18 cellular contexts compared by ENCODE assay signal in the genomic region with DNA sequence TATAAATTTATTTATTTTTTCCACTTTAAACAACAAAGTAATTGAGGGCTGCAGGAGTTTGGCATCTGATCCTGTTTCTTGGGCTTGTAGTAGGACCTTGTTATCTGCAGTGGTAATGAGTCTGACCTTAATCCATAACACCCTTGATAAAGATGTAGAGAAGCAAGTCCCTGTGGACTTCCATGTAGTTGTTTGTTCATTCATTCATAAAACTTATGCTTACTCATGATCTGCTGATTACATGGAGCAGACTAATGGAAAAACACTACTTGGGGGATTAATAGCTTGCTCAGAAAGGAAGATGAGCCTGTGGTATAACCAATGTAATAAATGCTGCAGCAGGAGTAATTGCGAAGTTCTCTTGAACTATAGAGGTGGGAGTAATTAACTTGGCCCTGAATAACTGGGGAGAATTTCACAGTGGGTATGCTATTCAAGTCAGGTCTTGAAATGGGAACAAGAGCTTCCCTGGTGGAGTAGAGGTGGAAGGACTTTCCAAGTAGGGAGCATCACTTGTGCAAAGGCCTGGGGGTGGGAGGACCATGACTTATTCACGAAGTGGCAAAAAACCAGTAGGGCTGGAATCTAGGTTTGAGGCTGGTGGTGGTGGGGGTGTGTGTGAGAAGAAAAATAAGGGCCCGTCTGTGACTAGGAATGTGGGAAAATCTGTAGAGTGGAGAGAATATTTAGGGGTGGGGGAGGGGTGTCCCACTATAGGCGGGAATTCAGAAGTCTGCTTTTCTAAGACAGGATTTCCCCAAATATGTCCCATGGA.
DNase-seq lines count a peak whose midpoint lies in the region; ATAC-seq and TF ChIP-seq lines count a peak whose summit lies in the region.
"Had no signal": no experiment of that assay in that cellular context is flagged by ENCODE, and none has a peak within 500 bp of the region (broad histone marks: within the 10 kb centered on the region; RNA-seq: fewer than 3 reads in every experiment).

No MANE protein-coding gene starts in this region.

- H3K4me1 ChIP-seq in right atrium auricular region (peaks cover 0 to 26% of the 10 kb centered on the region in 2 donors), mesenchymal stem cell (ENCODE audit: control insufficient read depth, insufficient read depth, low read depth, low read length) (peaks cover 7% of the 10 kb centered on the region), A673 (ENCODE audit: insufficient read depth, low read length, poor library complexity, severe bottlenecking) (peaks cover 3% of the 10 kb centered on the region)

- no peaks in the 10 kb centered on the region for H3K36me3 Mint-ChIP-seq in brain
- no peaks in the 10 kb centered on the region for H3K36me3 Mint-ChIP-seq in effector memory CD8-positive, alpha-beta T cell (ENCODE audit: insufficient read depth)
- H3K36me3 Mint-ChIP-seq: stimulated activated memory B cell treated with anti-CD40 and anti-IgM and Interleukin-4, amounts not matched to agents 10 μg/mL and 1 μg/mL and 100 μg/mL, for 72 hours had no signal

- DNase-seq in left ventricle myocardium superior (no peak), right atrium auricular region (ENCODE audit: low spot score) (no peak), mesenchymal stem cell (peak; percentile 53), substantia nigra (lab: John Stamatoyannopoulos, UW) (no peak), A673 (ENCODE audit: low spot score) (no peak), NOMO-1 treated with dmso at 0.1 percent for 144 hours (lab: John Stamatoyannopoulos, UW; ENCODE audit: unreplicated experiment) (no peak)
- no peak for DNase-seq in effector memory CD8-positive, alpha-beta T cell
- DNase-seq: activated CD8-positive, alpha-beta memory T cell treated with anti-CD3 and anti-CD28 coated beads, Interleukin-2, amount 50 U/mL, for 4 hours; activated naive CD4-positive, alpha-beta T cell treated with Interleukin-2 at 50 U/mL for 16 hours; effector CD8-positive, alpha-beta T cell; H9; NCI-H2029; NCI-H69; T-helper 1 cell had no signal

- peak overlapping the region in 4 of 5 experiments; percentile 5 to 72 (median 42) for H3K27ac Mint-ChIP-seq in brain
- no peak overlapping the region for H3K27ac Mint-ChIP-seq in effector memory CD8-positive, alpha-beta T cell
- H3K27ac Mint-ChIP-seq: H9; stimulated activated memory B cell treated with anti-CD40 and anti-IgM and Interleukin-4, amounts not matched to agents 10 μg/mL and 1 μg/mL and 100 μg/mL, for 72 hours had no signal

- peak overlapping the region in 1 of 2 experiments; percentile 61 for H2BK12ac ChIP-seq in mesenchymal stem cell (ENCODE audit: low read length in 2 of 2)

- no peaks in the 10 kb centered on the region for H3K36me3 ChIP-seq in right atrium auricular region
- no peaks in the 10 kb centered on the region for H3K36me3 ChIP-seq in mesenchymal stem cell (ENCODE audit: control insufficient read depth in 1 of 2, insufficient read depth in 2 of 2, low read depth in 1 of 2, low read length in 2 of 2)
- no peaks in the 10 kb centered on the region for H3K36me3 ChIP-seq in A673 (ENCODE audit: insufficient read depth, low read length, poor library complexity, severe bottlenecking)
- H3K36me3 ChIP-seq: neutrophil had no signal

- WGBS in mesenchymal stem cell = 96% methylated on average over 3 of the region's 4 CpGs

- no peak for TF ChIP-seq CTCF in right atrium auricular region (IDR thresholded peaks at IDR 0.05)
- TF ChIP-seq CTCF in brain (conservative IDR thresholded peaks at IDR 0.05) = no peak
- no peak for TF ChIP-seq CTCF in A673 (conservative IDR thresholded peaks at IDR 0.05; ENCODE audit: low read depth, low read length)

- no peaks in the 10 kb centered on the region for H3K9me3 ChIP-seq in right atrium auricular region
- H3K9me3 ChIP-seq in mesenchymal stem cell (ENCODE audit: control insufficient read depth, low read length) = no peaks in the 10 kb centered on the region
- H3K9me3 ChIP-seq in A673 (ENCODE audit: low read depth, low read length, poor library complexity, severe bottlenecking) = no peaks in the 10 kb centered on the region
- H3K9me3 ChIP-seq: neutrophil had no signal

- no peak overlapping the region for H3K14ac ChIP-seq in mesenchymal stem cell (ENCODE audit: low read length in 2 of 2)

- H3K18ac ChIP-seq in mesenchymal stem cell (ENCODE audit: low read depth in 1 of 2, low read length in 2 of 2) = peak overlapping the region in 1 of 2 experiments; percentile 63

- no TSS peak for BruUV-seq in A673 (replicated peaks; lab: Mats Ljungman, UMichigan)

- H3K27me3 ChIP-seq in right atrium auricular region (no peaks in the 10 kb centered on the region), mesenchymal stem cell (ENCODE audit: control insufficient read depth in 1 of 2, insufficient read depth in 1 of 2, low read length in 2 of 2) (no peaks in the 10 kb centered on the region), A673 (replicated peaks; ENCODE audit: insufficient read depth, low read depth, low read length, poor library complexity) (no peaks in the 10 kb centered on the region)
- H3K27me3 ChIP-seq: neutrophil had no signal

- H3K4me1 Mint-ChIP-seq in brain = peaks cover 53% of the 10 kb centered on the region
- peaks cover 0 to 8% of the 10 kb centered on the region in 2 donors for H3K4me1 Mint-ChIP-seq in effector memory CD8-positive, alpha-beta T cell (ENCODE audit: low read depth in 2 of 2)
- H3K4me1 Mint-ChIP-seq: stimulated activated memory B cell treated with anti-CD40 and anti-IgM and Interleukin-4, amounts not matched to agents 10 μg/mL and 1 μg/mL and 100 μg/mL, for 72 hours had no signal

- no peak overlapping the region for H2BK5ac ChIP-seq in mesenchymal stem cell (ENCODE audit: low read depth, low read length, poor library complexity, severe bottlenecking)

- intact Hi-C loops in left ventricle myocardium superior (cut with micrococcal nuclease) (no loop called here), A673 (cut with micrococcal nuclease; ENCODE audit: unreplicated experiment) (no loop called here)

- H2BK15ac ChIP-seq in mesenchymal stem cell (ENCODE audit: low read depth, poor library complexity, severe bottlenecking) = no peak overlapping the region

- H3K4me3 ChIP-seq in right atrium auricular region (no peak overlapping the region), mesenchymal stem cell (ENCODE audit: insufficient read depth in 1 of 2, low read depth in 1 of 2, low read length in 2 of 2) (no peak overlapping the region), A673 (ENCODE audit: low read depth, low read length, poor library complexity, severe bottlenecking) (no peak overlapping the region)

- H3K27me3 Mint-ChIP-seq in brain = peaks cover 3% of the 10 kb centered on the region
- H3K27me3 Mint-ChIP-seq in effector memory CD8-positive, alpha-beta T cell = no peaks in the 10 kb centered on the region
- H3K27me3 Mint-ChIP-seq: stimulated activated memory B cell treated with anti-CD40 and anti-IgM and Interleukin-4, amounts not matched to agents 10 μg/mL and 1 μg/mL and 100 μg/mL, for 72 hours had no signal

- H2AK5ac ChIP-seq in mesenchymal stem cell (ENCODE audit: low read length, severe bottlenecking) = peak overlapping the region; percentile 87

- CTCF ChIA-PET in A673 (lab: Charles Lee) = no interaction called here

- no peak overlapping the region for H4K91ac ChIP-seq in mesenchymal stem cell (ENCODE audit: low read length)

- peak overlapping the region; percentile 48 for H3K9ac ChIP-seq in mesenchymal stem cell (ENCODE audit: low read length)

- POLR2A ChIA-PET in A673 (lab: Charles Lee; ENCODE audit: low non-redundant PET) = no interaction called here

- H3K79me1 ChIP-seq in mesenchymal stem cell (replicated peaks; ENCODE audit: low read length, poor library complexity, severe bottlenecking) = no peaks in the 10 kb centered on the region

- H2AFZ ChIP-seq in mesenchymal stem cell (ENCODE audit: low read depth, low read length) = no peak overlapping the region

- no peak overlapping the region for H3K23ac ChIP-seq in mesenchymal stem cell (ENCODE audit: low read length in 2 of 2)

- peak overlapping the region in 1 of 2 donors; percentile 8 for H3K27ac ChIP-seq in right atrium auricular region
- peak overlapping the region; percentile 5 for H3K27ac ChIP-seq in mesenchymal stem cell (ENCODE audit: low read length, poor library complexity, severe bottlenecking)
- no peak overlapping the region for H3K27ac ChIP-seq in substantia nigra (ENCODE audit: low read depth, low read length, poor library complexity, severe bottlenecking)
- H3K27ac ChIP-seq in A673 (ENCODE audit: low read depth, low read length, poor library complexity, severe bottlenecking) = no peak overlapping the region
- H3K27ac ChIP-seq: neutrophil had no signal

- H3K4me3 Mint-ChIP-seq in brain = no peak overlapping the region
- H3K4me3 Mint-ChIP-seq in effector memory CD8-positive, alpha-beta T cell = no peak overlapping the region
- H3K4me3 Mint-ChIP-seq: H9; stimulated activated memory B cell treated with anti-CD40 and anti-IgM and Interleukin-4, amounts not matched to agents 10 μg/mL and 1 μg/mL and 100 μg/mL, for 72 hours had no signal

- H3K4ac ChIP-seq in mesenchymal stem cell (ENCODE audit: low read depth in 1 of 2, low read length in 2 of 2) = no peak overlapping the region

- peak; percentile 28 for ATAC-seq in left ventricle myocardium superior
- ATAC-seq in effector memory CD8-positive, alpha-beta T cell (replicated peaks) = no peak
- ATAC-seq: HepG2; stimulated activated memory B cell treated with anti-CD40 and anti-IgM and Interleukin-4, amounts not matched to agents 10 μg/mL and 1 μg/mL and 100 μg/mL, for 72 hours had no signal

- H3K4me2 ChIP-seq in mesenchymal stem cell (ENCODE audit: low read length, poor library complexity, severe bottlenecking) = no peak overlapping the region

- H3K9me3 Mint-ChIP-seq in brain = peaks cover 0 to 9% (median 0%) of the 10 kb centered on the region in 5 experiments
- no peaks in the 10 kb centered on the region for H3K9me3 Mint-ChIP-seq in effector memory CD8-positive, alpha-beta T cell
- H3K9me3 Mint-ChIP-seq: H9; stimulated activated memory B cell treated with anti-CD40 and anti-IgM and Interleukin-4, amounts not matched to agents 10 μg/mL and 1 μg/mL and 100 μg/mL, for 72 hours had no signal

- no peak overlapping the region for H4K8ac ChIP-seq in mesenchymal stem cell (ENCODE audit: low read length)

- H2BK120ac ChIP-seq in mesenchymal stem cell (ENCODE audit: low read depth, low read length) = no peak overlapping the region

Comparison
In these comparisons a context has a peak if more than half of its experiments do, and no peak if none do; other contexts are left out.
1. H3K27ac Mint-ChIP-seq: peak in brain (4 of 5); none in effector memory CD8-positive, alpha-beta T cell (0 of 2).